12 cellular contexts compared by ENCODE assay signal in the genomic region with DNA sequence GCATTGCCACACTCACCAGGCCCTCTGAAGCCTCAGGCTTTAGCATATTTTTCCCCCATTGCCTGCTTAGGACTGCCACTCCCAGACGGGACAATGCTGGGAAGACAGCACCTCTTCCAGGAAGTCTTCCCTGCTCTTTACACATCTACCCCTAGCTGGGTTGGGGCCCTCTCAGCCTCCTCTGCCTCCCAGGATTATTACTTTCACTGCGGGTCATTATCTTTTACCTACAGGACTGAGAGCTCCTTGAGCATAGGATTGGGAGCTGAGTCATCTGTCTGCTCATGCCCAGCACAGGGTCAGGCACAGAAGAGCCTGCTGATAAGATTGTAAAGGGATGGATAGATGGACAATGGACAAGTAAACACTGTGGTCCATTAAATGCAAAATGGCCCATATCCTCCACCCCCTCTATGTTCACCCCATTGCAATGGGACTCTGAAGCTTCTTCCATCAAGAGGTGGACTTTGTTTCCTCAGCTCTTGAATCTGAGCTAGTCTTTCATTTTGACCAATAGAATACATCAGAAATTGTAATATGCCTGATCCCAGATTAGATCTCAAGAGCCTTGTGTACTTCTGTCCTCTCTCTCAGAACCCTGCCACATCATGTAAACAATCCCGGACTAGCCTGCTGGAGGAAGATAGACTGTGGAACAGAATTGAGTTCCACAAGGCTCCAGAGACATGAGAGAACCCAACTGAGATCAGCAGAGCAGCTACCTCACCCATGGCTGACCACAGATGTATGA. TPM values are rescaled to one million over a fixed set of nuclear protein-coding genes. Genes with fewer than 3 reads are reported as not detected.
"Had no signal": no experiment of that assay in that cellular context is flagged by ENCODE, and none has a peak within 500 bp of the region (broad histone marks: within the 10 kb centered on the region; RNA-seq: fewer than 3 reads in every experiment).

No MANE protein-coding gene starts in this region.

- H3K36me3 Mint-ChIP-seq: activated CD4-positive, alpha-beta memory T cell treated with anti-CD3 and anti-CD28 coated beads for 36 hours; activated naive CD8-positive, alpha-beta T cell treated with anti-CD3 and anti-CD28 coated beads for 36 hours had no signal

- H3K27ac Mint-ChIP-seq: activated CD4-positive, alpha-beta memory T cell treated with anti-CD3 and anti-CD28 coated beads for 36 hours; activated naive CD8-positive, alpha-beta T cell treated with anti-CD3 and anti-CD28 coated beads for 36 hours; T-helper 1 cell treated with Interleukin-12 subunit alpha and Interleukin-12 subunit beta and Interleukin-4 antibody, amounts not matched to agents 30 μg/mL and 1 μg/mL, for 36 hours had no signal

- H3K4me3 Mint-ChIP-seq: activated CD4-positive, alpha-beta memory T cell treated with anti-CD3 and anti-CD28 coated beads for 36 hours; activated naive CD8-positive, alpha-beta T cell treated with anti-CD3 and anti-CD28 coated beads for 36 hours; activated T-cell treated with anti-CD3 and anti-CD28 coated beads, Interleukin-2, amount 50 U/mL, for 4 hours; T-helper 1 cell treated with Interleukin-12 subunit alpha and Interleukin-12 subunit beta and Interleukin-4 antibody, amounts not matched to agents 30 μg/mL and 1 μg/mL, for 36 hours had no signal

- H3K4me1 ChIP-seq: left ventricle myocardium inferior, sigmoid colon, upper lobe of right lung had no signal

- H3K27me3 ChIP-seq: heart left ventricle, sigmoid colon, upper lobe of right lung had no signal

- H3K4me3 ChIP-seq: heart left ventricle, left ventricle myocardium inferior, sigmoid colon, upper lobe of right lung had no signal

- H3K36me3 ChIP-seq: heart left ventricle, left ventricle myocardium inferior, sigmoid colon, upper lobe of right lung had no signal

- H3K27ac ChIP-seq: heart left ventricle, left ventricle myocardium inferior, sigmoid colon, upper lobe of right lung had no signal

- ATAC-seq: activated T-cell treated with anti-CD3 and anti-CD28 coated beads, Interleukin-2, amount 50 U/mL, for 4 hours; upper lobe of right lung had no signal

- H3K9me3 Mint-ChIP-seq: T-helper 1 cell treated with Interleukin-12 subunit alpha and Interleukin-12 subunit beta and Interleukin-4 antibody, amounts not matched to agents 30 μg/mL and 1 μg/mL, for 36 hours had no signal

- DNase-seq: activated CD4-positive, alpha-beta memory T cell treated with anti-CD3 and anti-CD28 coated beads for 36 hours; activated gamma-delta T cell; activated naive CD8-positive, alpha-beta T cell treated with anti-CD3 and anti-CD28 coated beads for 36 hours; activated T-cell treated with anti-CD3 and anti-CD28 coated beads, Interleukin-2, amount 50 U/mL, for 4 hours; heart left ventricle; left ventricle myocardium inferior; sigmoid colon; stimulated activated CD4-positive, alpha-beta T cell treated with anti-CD3 and anti-CD28 coated beads, Interleukin-12 subunit alpha, Interleukin-12 subunit beta, amount 100 ng/mL, for 4 hours; stimulated activated naive CD4-positive, alpha-beta T cell treated with Interleukin-2 at 50 U/mL for 16 hours; upper lobe of right lung had no signal

- H3K9me3 ChIP-seq: sigmoid colon, upper lobe of right lung had no signal

RNA-seq across cellular contexts. Expression of a gene that starts 32.0 kb away (rescaled TPM):
- polyA plus RNA-seq: neural cell had no signal
